Comparison of ENCODE assay signal across 1 cellular context in the genomic region with DNA sequence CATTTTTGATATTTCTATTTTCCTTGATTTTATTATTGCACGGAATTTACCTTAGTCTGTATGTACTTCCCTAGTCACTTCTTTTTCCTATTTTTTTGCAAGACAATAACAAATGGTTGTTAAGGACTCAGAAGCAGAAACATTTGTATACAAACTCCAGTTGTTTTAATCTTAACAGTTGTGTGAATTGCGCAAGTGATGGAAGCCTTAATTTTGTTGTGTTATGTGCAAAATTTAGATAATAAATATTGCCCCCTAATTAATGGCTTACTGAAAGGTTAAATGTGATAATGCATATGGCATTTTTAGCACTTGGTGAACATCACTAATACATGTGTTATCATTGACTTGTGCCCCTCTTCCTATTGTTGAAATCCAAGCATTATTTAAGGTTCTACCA.
TF ChIP-seq lines count a peak whose summit lies in the region.

No MANE protein-coding gene starts in this region.

TF ChIP-seq in GM23338, 12 proteins besides CTCF, POLR2A, EP300 and RAD21 (continued from another document):
- TF ChIP-seq, protein P1, sequence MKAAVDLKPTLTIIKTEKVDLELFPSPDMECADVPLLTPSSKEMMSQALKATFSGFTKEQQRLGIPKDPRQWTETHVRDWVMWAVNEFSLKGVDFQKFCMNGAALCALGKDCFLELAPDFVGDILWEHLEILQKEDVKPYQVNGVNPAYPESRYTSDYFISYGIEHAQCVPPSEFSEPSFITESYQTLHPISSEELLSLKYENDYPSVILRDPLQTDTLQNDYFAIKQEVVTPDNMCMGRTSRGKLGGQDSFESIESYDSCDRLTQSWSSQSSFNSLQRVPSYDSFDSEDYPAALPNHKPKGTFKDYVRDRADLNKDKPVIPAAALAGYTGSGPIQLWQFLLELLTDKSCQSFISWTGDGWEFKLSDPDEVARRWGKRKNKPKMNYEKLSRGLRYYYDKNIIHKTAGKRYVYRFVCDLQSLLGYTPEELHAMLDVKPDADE (IDR thresholded peaks at IDR 0.05) = no peak
- TF ChIP-seq, protein P2, sequence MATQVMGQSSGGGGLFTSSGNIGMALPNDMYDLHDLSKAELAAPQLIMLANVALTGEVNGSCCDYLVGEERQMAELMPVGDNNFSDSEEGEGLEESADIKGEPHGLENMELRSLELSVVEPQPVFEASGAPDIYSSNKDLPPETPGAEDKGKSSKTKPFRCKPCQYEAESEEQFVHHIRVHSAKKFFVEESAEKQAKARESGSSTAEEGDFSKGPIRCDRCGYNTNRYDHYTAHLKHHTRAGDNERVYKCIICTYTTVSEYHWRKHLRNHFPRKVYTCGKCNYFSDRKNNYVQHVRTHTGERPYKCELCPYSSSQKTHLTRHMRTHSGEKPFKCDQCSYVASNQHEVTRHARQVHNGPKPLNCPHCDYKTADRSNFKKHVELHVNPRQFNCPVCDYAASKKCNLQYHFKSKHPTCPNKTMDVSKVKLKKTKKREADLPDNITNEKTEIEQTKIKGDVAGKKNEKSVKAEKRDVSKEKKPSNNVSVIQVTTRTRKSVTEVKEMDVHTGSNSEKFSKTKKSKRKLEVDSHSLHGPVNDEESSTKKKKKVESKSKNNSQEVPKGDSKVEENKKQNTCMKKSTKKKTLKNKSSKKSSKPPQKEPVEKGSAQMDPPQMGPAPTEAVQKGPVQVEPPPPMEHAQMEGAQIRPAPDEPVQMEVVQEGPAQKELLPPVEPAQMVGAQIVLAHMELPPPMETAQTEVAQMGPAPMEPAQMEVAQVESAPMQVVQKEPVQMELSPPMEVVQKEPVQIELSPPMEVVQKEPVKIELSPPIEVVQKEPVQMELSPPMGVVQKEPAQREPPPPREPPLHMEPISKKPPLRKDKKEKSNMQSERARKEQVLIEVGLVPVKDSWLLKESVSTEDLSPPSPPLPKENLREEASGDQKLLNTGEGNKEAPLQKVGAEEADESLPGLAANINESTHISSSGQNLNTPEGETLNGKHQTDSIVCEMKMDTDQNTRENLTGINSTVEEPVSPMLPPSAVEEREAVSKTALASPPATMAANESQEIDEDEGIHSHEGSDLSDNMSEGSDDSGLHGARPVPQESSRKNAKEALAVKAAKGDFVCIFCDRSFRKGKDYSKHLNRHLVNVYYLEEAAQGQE (IDR thresholded peaks at IDR 0.05; ENCODE audit: unreplicated experiment) = no peak
- no peak for TF ChIP-seq STAT1 (IDR thresholded peaks at IDR 0.05; ENCODE audit: unreplicated experiment)
